8 cellular contexts compared by ENCODE assay signal in the genomic region with DNA sequence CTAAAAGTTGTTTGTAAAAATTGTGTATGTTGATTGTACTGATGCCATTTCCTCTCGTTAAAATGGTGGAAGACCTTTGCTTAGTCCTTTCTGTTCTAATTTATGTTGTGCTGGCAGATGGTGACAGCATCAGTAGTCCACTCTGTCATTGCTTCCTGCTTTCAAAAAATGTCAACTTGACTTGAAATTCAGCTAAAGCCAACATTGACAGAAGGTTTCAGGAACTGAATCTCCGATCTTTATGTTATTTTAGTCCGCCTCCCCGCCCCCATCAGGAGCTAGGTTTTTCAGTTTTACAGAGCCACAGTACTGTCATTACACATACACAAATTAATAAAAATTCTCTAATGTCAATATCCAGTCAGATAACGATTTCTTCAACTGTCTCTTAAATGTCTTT. TPM values are rescaled to one million over a fixed set of nuclear protein-coding genes. Genes with fewer than 3 reads are reported as not detected.
DNase-seq lines count a peak whose midpoint lies in the region; ATAC-seq and TF ChIP-seq lines count a peak whose summit lies in the region.

No MANE protein-coding gene starts in this region.

- WGBS in prostate gland = 48% methylated on average over 5 of the region's 5 CpGs

- H3K36me3 Mint-ChIP-seq in type B pancreatic cell = peaks cover 11% of the 10 kb centered on the region

- peak; percentile 25 for ATAC-seq in GM21390 (IDR thresholded peaks at IDR 0.05; ENCODE audit: unreplicated experiment)
- ATAC-seq in RWPE2 (ENCODE audit: low read depth) = no peak

- no peak for DNase-seq in BJ (ENCODE audit: low read depth)
- DNase-seq in RWPE2 (ENCODE audit: low spot score) = no peak
- DNase-seq in foreskin fibroblast = peak in 1 of 2 donors; percentile 14
- DNase-seq in type B pancreatic cell (ENCODE audit: extremely low spot score, unreplicated experiment) = no peak
- no peak for DNase-seq in prostate gland (ENCODE audit: low spot score)
- no peak for DNase-seq in activated CD4-positive, CD25-positive, alpha-beta regulatory T cell (lab: John Stamatoyannopoulos, UW)
- DNase-seq in NCI-H2196 (lab: John Stamatoyannopoulos, UW; ENCODE audit: unreplicated experiment) = no peak

- H3K27me3 Mint-ChIP-seq in type B pancreatic cell = no peaks in the 10 kb centered on the region

- H3K4me3 Mint-ChIP-seq in type B pancreatic cell = peak overlapping the region; percentile 82

- H3K4me1 ChIP-seq in RWPE2 (ENCODE audit: insufficient read depth, poor library complexity, severe bottlenecking) = peaks cover 18% of the 10 kb centered on the region
- peaks cover 9% of the 10 kb centered on the region for H3K4me1 ChIP-seq in prostate gland (replicated peaks)

- H3K36me3 ChIP-seq in BJ (ENCODE audit: control insufficient read depth, insufficient read depth, low read length) (no peaks in the 10 kb centered on the region), RWPE2 (ENCODE audit: low read depth) (peaks cover 7% of the 10 kb centered on the region), prostate gland (no peaks in the 10 kb centered on the region)

- TF ChIP-seq POLR2A in prostate gland (IDR thresholded peaks at IDR 0.05) = no peak

- POLR2A ChIA-PET in BJ (lab: Charles Lee) = no interaction called here

- peak overlapping the region; percentile 75 for H3K27ac Mint-ChIP-seq in type B pancreatic cell

- H3K9me3 ChIP-seq in RWPE2 (ENCODE audit: severe bottlenecking) = no peaks in the 10 kb centered on the region
- no peaks in the 10 kb centered on the region for H3K9me3 ChIP-seq in prostate gland

- H3K27me3 ChIP-seq in BJ (ENCODE audit: control insufficient read depth, insufficient read depth, low read length) (no peaks in the 10 kb centered on the region), RWPE2 (ENCODE audit: insufficient read depth, poor library complexity, severe bottlenecking) (no peaks in the 10 kb centered on the region), prostate gland (replicated peaks; ENCODE audit: insufficient read depth) (no peaks in the 10 kb centered on the region)

- H3K9me3 Mint-ChIP-seq in type B pancreatic cell = no peaks in the 10 kb centered on the region

- H3K4me3 ChIP-seq in BJ (ENCODE audit: low read depth, low read length) (peak overlapping the region; percentile 85), RWPE2 (ENCODE audit: severe bottlenecking) (peak overlapping the region; percentile 64), foreskin fibroblast (ENCODE audit: low read depth in 1 of 2, low read length in 2 of 2) (peak overlapping the region; percentile 80 to 83), prostate gland (peak overlapping the region in 1 of 2 donors; percentile 59)

- TF ChIP-seq CTCF in BJ (IDR thresholded peaks at IDR 0.05; ENCODE audit: insufficient read depth, low read depth, low read length) (no peak), RWPE2 (IDR thresholded peaks at IDR 0.05; ENCODE audit: poor library complexity, severe bottlenecking) (no peak), foreskin fibroblast (IDR thresholded peaks at IDR 0.05; ENCODE audit: low read depth, low read length) (no peak), type B pancreatic cell (conservative IDR thresholded peaks at IDR 0.05) (no peak), prostate gland (IDR thresholded peaks at IDR 0.05) (no peak)

- H3K27ac ChIP-seq in RWPE2 (ENCODE audit: poor library complexity, severe bottlenecking) = peak overlapping the region; percentile 87
- H3K27ac ChIP-seq in prostate gland = no peak overlapping the region

- peaks cover 21% of the 10 kb centered on the region for H3K4me1 Mint-ChIP-seq in type B pancreatic cell (ENCODE audit: unreplicated experiment)

- intact Hi-C loops in prostate gland (cut with DNase I) = loop anchor here (5.0 to 10.0 kb wide), 2 partner anchors 673 to 825 kb away; a partner anchor contains a TSS

- CTCF ChIA-PET in BJ (lab: Yijun Ruan, JAX) = interaction anchor here (0.6 to 8.5 kb wide), 4 partner anchors 177 to 292 kb away, joined by 3 to 114 read pairs (median 4); no protein-coding TSS in a partner anchor

RNA-seq across cellular contexts. Expression of a gene that starts 1.5 kb away (rescaled TPM):
- 6.4 and 14.5 TPM in 2 replicates for polyA plus RNA-seq in BJ (2011; rRNA removed)
- polyA minus RNA-seq in BJ (2011; rRNA and poly(A)+ RNA removed) = 4.8 and 9.7 TPM in 2 replicates
- total RNA-seq in type B pancreatic cell (ENCODE audit: low replicate concordance) = 14.5 and 22.8 TPM in 2 replicates
- 10 to 100 TPM; 35.2 to 60.1 TPM for total RNA-seq in prostate gland

RNA-seq across cellular contexts. Expression of a gene that starts 1.6 kb away (rescaled TPM):
- 54.6 and 115 TPM in 2 replicates for polyA plus RNA-seq in BJ (2011; rRNA removed)
- 16.9 and 17.6 TPM in 2 replicates for polyA minus RNA-seq in BJ (2011; rRNA and poly(A)+ RNA removed)
- total RNA-seq in type B pancreatic cell (ENCODE audit: low replicate concordance) = 47.8 and 57.0 TPM in 2 replicates
- 10 to 100 TPM; 40.2 to 83.2 TPM for total RNA-seq in prostate gland
